In the genomic region with DNA sequence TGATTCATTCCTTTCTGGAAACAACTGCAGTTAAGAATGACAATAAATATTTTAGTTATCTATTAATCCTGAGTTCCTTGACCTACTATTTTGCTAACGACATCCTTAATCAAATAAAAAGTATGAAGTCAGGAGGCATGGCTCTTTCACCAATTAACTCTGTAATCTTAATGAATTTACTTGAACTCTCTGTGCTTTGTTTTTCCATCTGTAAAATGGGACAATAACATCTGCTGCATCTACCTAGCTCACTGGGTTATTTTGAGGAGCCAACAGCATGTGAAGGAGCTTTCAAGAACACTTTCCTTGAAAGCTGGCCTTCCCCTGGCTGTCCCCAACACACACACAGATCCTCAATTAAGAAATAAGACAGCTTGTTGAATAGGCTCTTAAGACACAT, we compare ENCODE assay signal across 1 cellular context.
TF ChIP-seq lines count a peak whose summit lies in the region.

No MANE protein-coding gene starts in this region.

TF ChIP-seq in GM12878, 131 proteins besides CTCF, POLR2A, EP300 and RAD21 (continued from another document):
- TF ChIP-seq, protein P1, sequence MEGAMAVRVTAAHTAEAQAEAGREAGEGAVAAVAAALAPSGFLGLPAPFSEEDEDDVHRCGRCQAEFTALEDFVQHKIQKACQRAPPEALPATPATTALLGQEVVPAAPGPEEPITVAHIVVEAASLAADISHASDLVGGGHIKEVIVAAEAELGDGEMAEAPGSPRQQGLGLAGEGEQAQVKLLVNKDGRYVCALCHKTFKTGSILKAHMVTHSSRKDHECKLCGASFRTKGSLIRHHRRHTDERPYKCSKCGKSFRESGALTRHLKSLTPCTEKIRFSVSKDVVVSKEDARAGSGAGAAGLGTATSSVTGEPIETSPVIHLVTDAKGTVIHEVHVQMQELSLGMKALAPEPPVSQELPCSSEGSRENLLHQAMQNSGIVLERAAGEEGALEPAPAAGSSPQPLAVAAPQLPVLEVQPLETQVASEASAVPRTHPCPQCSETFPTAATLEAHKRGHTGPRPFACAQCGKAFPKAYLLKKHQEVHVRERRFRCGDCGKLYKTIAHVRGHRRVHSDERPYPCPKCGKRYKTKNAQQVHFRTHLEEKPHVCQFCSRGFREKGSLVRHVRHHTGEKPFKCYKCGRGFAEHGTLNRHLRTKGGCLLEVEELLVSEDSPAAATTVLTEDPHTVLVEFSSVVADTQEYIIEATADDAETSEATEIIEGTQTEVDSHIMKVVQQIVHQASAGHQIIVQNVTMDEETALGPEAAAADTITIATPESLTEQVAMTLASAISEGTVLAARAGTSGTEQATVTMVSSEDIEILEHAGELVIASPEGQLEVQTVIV (IDR thresholded peaks at IDR 0.05; ENCODE audit: borderline replicate concordance, partially characterized antibody), result no peak
